ENCODE assay signal across 1 cellular context in genomic region chr4:139555705-139556070, GRCh38.
TF ChIP-seq lines count a peak whose summit lies in the region.

No MANE protein-coding gene starts in this region.

TF ChIP-seq in GM12878, 131 proteins besides CTCF, POLR2A, EP300 and RAD21 (continued from another document):
- TF ChIP-seq CHD2 (IDR thresholded peaks at IDR 0.05; ENCODE audit: borderline replicate concordance, low read depth, low read length) = no peak
- TF ChIP-seq HDAC2 (IDR thresholded peaks at IDR 0.05) = no peak
- no peak for TF ChIP-seq IKZF2 (IDR thresholded peaks at IDR 0.05)
- TF ChIP-seq SMAD1 (IDR thresholded peaks at IDR 0.05; ENCODE audit: low read depth, partially characterized antibody) = no peak
- TF ChIP-seq TBL1XR1 (IDR thresholded peaks at IDR 0.05; ENCODE audit: low read depth, low read length) = no peak
TF ChIP-seq in GM12878: peak in this region for 0.
